Comparison of ENCODE assay signal across 16 cellular contexts in genomic region chr2:196481323-196481695, GRCh38.
A peak's percentile ranks its signal among the peaks of the same experiment; 100 is the strongest.
DNase-seq lines count a peak whose midpoint lies in the region; TF ChIP-seq lines count a peak whose summit lies in the region.
"Had no signal": no experiment of that assay in that cellular context is flagged by ENCODE, and none has a peak within 500 bp of the region (broad histone marks: within the 10 kb centered on the region; RNA-seq: fewer than 3 reads in every experiment).

No MANE protein-coding gene starts in this region.

- no peaks in the 10 kb centered on the region for H3K9me3 ChIP-seq in hepatocyte (ENCODE audit: low read depth)
- H3K9me3 ChIP-seq in CD4-positive, alpha-beta memory T cell (ENCODE audit: control insufficient read depth in 1 of 2, low read length in 2 of 2) = no peaks in the 10 kb centered on the region

- H3K36me3 Mint-ChIP-seq in CD4-positive, alpha-beta memory T cell = no peaks in the 10 kb centered on the region
- H3K36me3 Mint-ChIP-seq: stimulated activated memory B cell treated with anti-CD40 and anti-IgM and Interleukin-4, amounts not matched to agents 10 μg/mL and 1 μg/mL and 100 μg/mL, for 72 hours had no signal

- no peaks in the 10 kb centered on the region for H3K4me1 Mint-ChIP-seq in CD4-positive, alpha-beta memory T cell
- H3K4me1 Mint-ChIP-seq: stimulated activated memory B cell treated with anti-CD40 and anti-IgM and Interleukin-4, amounts not matched to agents 10 μg/mL and 1 μg/mL and 100 μg/mL, for 72 hours had no signal

- no peak overlapping the region for H2AFZ ChIP-seq in hepatocyte

- no peaks in the 10 kb centered on the region for H4K20me1 ChIP-seq in hepatocyte (ENCODE audit: insufficient read depth, poor library complexity, severe bottlenecking)

- no peak overlapping the region for H3K4me3 ChIP-seq in hepatocyte
- no peak overlapping the region for H3K4me3 ChIP-seq in CD4-positive, alpha-beta memory T cell (ENCODE audit: low read length in 2 of 2)

- H3K9me3 Mint-ChIP-seq in CD4-positive, alpha-beta memory T cell = no peaks in the 10 kb centered on the region
- H3K9me3 Mint-ChIP-seq: activated T-helper 2 cell treated with anti-CD3 and anti-CD28 coated beads, Interferon-gamma antibody, Interleukin-2, Interleukin-4, amounts not matched to agents 10 μg/mL and 5 μg/mL and 100 μg/mL, durations not matched to agents 14 hours and 24 hours and 36 hours had no signal

- H3K27ac ChIP-seq in hepatocyte = no peak overlapping the region
- H3K27ac ChIP-seq in CD4-positive, alpha-beta memory T cell (ENCODE audit: low read depth, low read length) = no peak overlapping the region
- H3K27ac ChIP-seq: C4-2B had no signal

- peak; percentile 73 for DNase-seq in AG20443 (ENCODE audit: low spot score)
- DNase-seq in H4 (ENCODE audit: low spot score) = peak; percentile 27
- peak; percentile 80 for DNase-seq in amniotic epithelial cell (ENCODE audit: low read depth)
- peak; percentile 19 for DNase-seq in hepatocyte (ENCODE audit: low spot score)
- no peak for DNase-seq in activated CD4-positive, alpha-beta T cell treated with anti-CD3 and anti-CD28 coated beads for 4 hours
- no peak for DNase-seq in activated effector memory CD4-positive, alpha-beta T cell treated with anti-CD3 and anti-CD28 coated beads, Interleukin-2, amount 50 U/mL, for 16 hours
- no peak for DNase-seq in CD4-positive, alpha-beta memory T cell
- no peak for DNase-seq in NCI-H1048 (lab: John Stamatoyannopoulos, UW)
- DNase-seq: activated CD4-positive, alpha-beta T cell treated with anti-CD3 and anti-CD28 coated beads, Interleukin-2, amount 50 U/mL, for 4 hours; erythroblast; Karpas-422; NCI-H226; stimulated activated CD4-positive, alpha-beta T cell treated with anti-CD3 and anti-CD28 coated beads, Interleukin-1b, Interleukin-23, amount 100 ng/mL, for 48 hours had no signal

- peaks cover 3 to 17% of the 10 kb centered on the region in 2 donors for H3K27me3 Mint-ChIP-seq in CD4-positive, alpha-beta memory T cell

- no peaks in the 10 kb centered on the region for H3K36me3 ChIP-seq in hepatocyte (replicated peaks; ENCODE audit: insufficient read depth, low read depth)
- H3K36me3 ChIP-seq in CD4-positive, alpha-beta memory T cell (ENCODE audit: insufficient read depth, low read length) = no peaks in the 10 kb centered on the region

- H3K79me2 ChIP-seq in hepatocyte = no peaks in the 10 kb centered on the region

- H3K4me1 ChIP-seq in hepatocyte (ENCODE audit: insufficient read depth) = no peaks in the 10 kb centered on the region
- H3K4me1 ChIP-seq in CD4-positive, alpha-beta memory T cell (ENCODE audit: insufficient read depth, low read length) = no peaks in the 10 kb centered on the region

- H3K27me3 ChIP-seq in hepatocyte = no peaks in the 10 kb centered on the region
- no peaks in the 10 kb centered on the region for H3K27me3 ChIP-seq in CD4-positive, alpha-beta memory T cell (ENCODE audit: insufficient read depth, low read length)

- no peak overlapping the region for H3K4me3 Mint-ChIP-seq in CD4-positive, alpha-beta memory T cell
- H3K4me3 Mint-ChIP-seq: stimulated activated memory B cell treated with anti-CD40 and anti-IgM and Interleukin-4, amounts not matched to agents 10 μg/mL and 1 μg/mL and 100 μg/mL, for 72 hours had no signal

- POLR2A ChIA-PET in CD4-positive, alpha-beta memory T cell (lab: Charles Lee; ENCODE audit: partially characterized antibody) = no interaction called here

- CTCF ChIA-PET in CD4-positive, alpha-beta memory T cell (lab: Charles Lee; ENCODE audit: partially characterized antibody) = no interaction called here

- H3K4me2 ChIP-seq in hepatocyte = no peak overlapping the region

- no peak for TF ChIP-seq CTCF in hepatocyte (IDR thresholded peaks at IDR 0.05; ENCODE audit: poor library complexity)

- H3K27ac Mint-ChIP-seq in CD4-positive, alpha-beta memory T cell = no peak overlapping the region
- H3K27ac Mint-ChIP-seq: activated T-helper 2 cell treated with anti-CD3 and anti-CD28 coated beads, Interferon-gamma antibody, Interleukin-2, Interleukin-4, amounts not matched to agents 10 μg/mL and 5 μg/mL and 100 μg/mL, durations not matched to agents 14 hours and 24 hours and 36 hours; stimulated activated memory B cell treated with anti-CD40 and anti-IgM and Interleukin-4, amounts not matched to agents 10 μg/mL and 1 μg/mL and 100 μg/mL, for 72 hours had no signal

- intact Hi-C loops in CD4-positive, alpha-beta memory T cell (cut with micrococcal nuclease) = no loop called here

- no peaks in the 10 kb centered on the region for H3K9me2 ChIP-seq in hepatocyte (replicated peaks; ENCODE audit: insufficient read depth)

- WGBS in hepatocyte (ENCODE audit: low lambda C conversion rate, missing lambda C conversion rate) = 74% methylated on average over 3 of the region's 3 CpGs

Comparison
In these comparisons a context has a peak if more than half of its experiments do, and no peak if none do; other contexts are left out.
1. DNase-seq: peak in AG20443 (single experiment), H4 (single experiment), amniotic epithelial cell (single experiment) and hepatocyte (single experiment); none in activated CD4-positive, alpha-beta T cell treated with anti-CD3 and anti-CD28 coated beads for 4 hours (0 of 2), activated effector memory CD4-positive, alpha-beta T cell treated with anti-CD3 and anti-CD28 coated beads, Interleukin-2, amount 50 U/mL, for 16 hours (single experiment), CD4-positive, alpha-beta memory T cell (0 of 5) and NCI-H1048 (single experiment).